ENCODE assay signal across 8 cellular contexts in the genomic region with DNA sequence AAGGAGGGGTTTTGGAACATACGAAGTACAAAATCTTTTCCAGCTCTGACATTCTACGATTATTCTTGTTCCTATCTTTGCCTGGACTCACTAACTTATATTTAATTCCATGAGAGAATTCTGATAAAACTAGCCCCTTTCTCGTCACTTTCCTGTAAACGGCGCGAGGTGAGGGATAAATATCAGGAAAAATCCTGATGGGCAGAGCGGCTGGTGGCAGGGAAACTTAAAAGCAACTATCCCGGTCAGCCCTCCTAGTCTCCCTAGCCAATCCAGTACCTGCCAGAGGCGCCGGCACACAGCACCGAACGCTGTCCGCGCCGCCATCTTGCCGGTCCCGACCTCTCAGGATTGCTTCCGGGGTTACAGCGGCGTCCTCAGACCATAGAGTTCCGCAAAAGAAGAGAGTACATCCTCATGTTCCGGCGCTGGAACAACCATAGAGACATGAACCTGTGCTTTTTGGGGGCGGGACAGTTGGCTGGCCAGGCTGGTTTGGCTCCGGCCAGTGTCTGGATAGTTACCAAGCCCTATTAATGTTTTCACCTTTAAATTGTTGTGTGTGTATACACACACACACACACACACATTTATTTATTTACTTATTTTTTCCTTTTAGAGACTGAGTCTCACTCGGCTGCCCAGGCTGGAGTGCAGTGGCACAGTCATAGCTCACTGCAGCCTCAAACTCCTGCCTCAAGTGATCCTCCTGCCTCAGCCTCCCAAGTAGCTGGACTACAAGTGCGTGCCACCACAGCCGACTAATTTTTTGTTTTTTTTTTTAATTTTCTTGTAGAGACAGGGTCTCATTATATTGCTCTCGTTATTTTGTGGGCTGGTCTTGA. TPM values are rescaled to one million over a fixed set of nuclear protein-coding genes. Genes with fewer than 3 reads are reported as not detected.
DNase-seq lines count a peak whose midpoint lies in the region; ATAC-seq and TF ChIP-seq lines count a peak whose summit lies in the region.

A gene (minus strand): TSS at position 339 of the 845 bp plus-strand sequence. CDS start 12 bp downstream, at position 327.

- no peak within 1 kb of the TSS for H2AK5ac ChIP-seq in mesendoderm (ENCODE audit: low read length)

- H3K4ac ChIP-seq in mesendoderm (ENCODE audit: low read depth, low read length): peak within 1 kb of the TSS; percentile 71

- peaks cover 2% of the 10 kb centered on the region for H3K79me1 ChIP-seq in mesendoderm (ENCODE audit: low read length)

- H3K27me3 Mint-ChIP-seq in activated CD8-positive, alpha-beta memory T cell treated with anti-CD3 and anti-CD28 coated beads, Interleukin-2, amount 10 ng/mL, durations not matched to agents 7 days and 5 days: no peaks in the 10 kb centered on the region
- no peaks in the 10 kb centered on the region for H3K27me3 Mint-ChIP-seq in endodermal cell (ENCODE audit: insufficient read depth)

- H4K8ac ChIP-seq in mesendoderm (ENCODE audit: low read depth, low read length): peak within 1 kb of the TSS; percentile 88

- H3K18ac ChIP-seq in mesendoderm (ENCODE audit: low read length): peak within 1 kb of the TSS; percentile 52

- no peak within 1 kb of the TSS for H2BK15ac ChIP-seq in mesendoderm (replicated peaks; ENCODE audit: low read depth)

- H3K36me3 ChIP-seq in NT2/D1 (ENCODE audit: insufficient read depth, insufficient read length, low read length): peaks cover 12% of the 10 kb centered on the region
- peaks cover 15% of the 10 kb centered on the region for H3K36me3 ChIP-seq in endodermal cell (ENCODE audit: control insufficient read depth, insufficient read depth, low read length)
- no peaks in the 10 kb centered on the region for H3K36me3 ChIP-seq in mesendoderm (ENCODE audit: control insufficient read depth, insufficient read depth, low read length)

- H3K4me1 Mint-ChIP-seq in activated CD8-positive, alpha-beta memory T cell treated with anti-CD3 and anti-CD28 coated beads, Interleukin-2, amount 10 ng/mL, durations not matched to agents 7 days and 5 days: peaks cover 35% of the 10 kb centered on the region
- H3K4me1 Mint-ChIP-seq in endodermal cell: peaks cover 6% of the 10 kb centered on the region

- CTCF ChIA-PET in activated CD8-positive, alpha-beta memory T cell treated with anti-CD3 and anti-CD28 coated beads, Interleukin-2, amount 10 ng/mL, durations not matched to agents 7 days and 5 days (lab: Charles Lee): interaction anchor here (0.6 to 2.0 kb wide), 12 partner anchors 9 to 432 kb away, joined by 3 to 11 read pairs (median 4); no protein-coding TSS in a partner anchor

- peak within 1 kb of the TSS; percentile 71 for H3K4me3 ChIP-seq in NT2/D1 (ENCODE audit: insufficient read length, low read depth)
- H3K4me3 ChIP-seq in endodermal cell (ENCODE audit: low read length): peak within 1 kb of the TSS; percentile 99
- H3K4me3 ChIP-seq in mesendoderm (ENCODE audit: low read length): peak within 1 kb of the TSS; percentile 93

- H2BK120ac ChIP-seq in mesendoderm (ENCODE audit: low read depth, low read length): no peak within 1 kb of the TSS

- H3K27ac ChIP-seq in endodermal cell (ENCODE audit: low read depth, low read length): peak within 1 kb of the TSS; percentile 40
- peak within 1 kb of the TSS; percentile 78 for H3K27ac ChIP-seq in mesendoderm (ENCODE audit: low read depth, low read length)

- peaks cover 12% of the 10 kb centered on the region for H3K36me3 Mint-ChIP-seq in activated CD8-positive, alpha-beta memory T cell treated with anti-CD3 and anti-CD28 coated beads, Interleukin-2, amount 10 ng/mL, durations not matched to agents 7 days and 5 days
- peaks cover 8% of the 10 kb centered on the region for H3K36me3 Mint-ChIP-seq in endodermal cell (ENCODE audit: low read depth)

- no peaks in the 10 kb centered on the region for H3K9me3 ChIP-seq in NT2/D1 (ENCODE audit: insufficient read depth, low read length)
- H3K9me3 ChIP-seq in endodermal cell (ENCODE audit: control insufficient read depth, low read length): no peaks in the 10 kb centered on the region

- H3K4me1 ChIP-seq in NT2/D1 (ENCODE audit: insufficient read depth, insufficient read length): no peaks in the 10 kb centered on the region
- no peaks in the 10 kb centered on the region for H3K4me1 ChIP-seq in endodermal cell (ENCODE audit: control insufficient read depth, insufficient read depth, low read length)
- no peaks in the 10 kb centered on the region for H3K4me1 ChIP-seq in mesendoderm (ENCODE audit: control insufficient read depth, low read depth, low read length)

- TF ChIP-seq CTCF in endodermal cell (conservative IDR thresholded peaks at IDR 0.05): no peak

- H3K4me2 ChIP-seq in mesendoderm (ENCODE audit: low read length): peak within 1 kb of the TSS; percentile 83

- peak within 1 kb of the TSS; percentile 79 for H3K9ac ChIP-seq in NT2/D1 (ENCODE audit: insufficient read length, low read depth)
- H3K9ac ChIP-seq in endodermal cell (ENCODE audit: extremely low read depth, low read length, poor library complexity, severe bottlenecking): peak within 1 kb of the TSS; percentile 89
- peak within 1 kb of the TSS; percentile 91 for H3K9ac ChIP-seq in mesendoderm (ENCODE audit: low read length)

- no peak within 1 kb of the TSS for H4K5ac ChIP-seq in mesendoderm (ENCODE audit: low read length)

- H3K23ac ChIP-seq in mesendoderm (ENCODE audit: low read length): no peak within 1 kb of the TSS

- 16 to 17% methylated on average over 12 to 29 of the region's 29 CpGs for WGBS in endodermal cell (ENCODE audit: insufficient coverage in 1 of 2, insufficient read length in 1 of 2), 2 experiments
- WGBS in mesendoderm (ENCODE audit: extremely low coverage, insufficient coverage, low lambda C conversion rate): no CpG with 5 or more reads among the region's 29 CpGs

- no peak within 1 kb of the TSS for H2BK5ac ChIP-seq in mesendoderm (ENCODE audit: low read length)

- H3K4me3 Mint-ChIP-seq in activated CD8-positive, alpha-beta memory T cell treated with anti-CD3 and anti-CD28 coated beads, Interleukin-2, amount 10 ng/mL, durations not matched to agents 7 days and 5 days: peak within 1 kb of the TSS; percentile 98
- H3K4me3 Mint-ChIP-seq in endodermal cell: peak within 1 kb of the TSS; percentile 93

- peak; percentile 94 for ATAC-seq in GM21381 (IDR thresholded peaks at IDR 0.05; ENCODE audit: unreplicated experiment)
- ATAC-seq in activated CD8-positive, alpha-beta memory T cell treated with anti-CD3 and anti-CD28 coated beads, Interleukin-2, amount 10 ng/mL, durations not matched to agents 7 days and 5 days: peak; percentile 100

- peaks cover 1% of the 10 kb centered on the region for H3K79me2 ChIP-seq in mesendoderm (ENCODE audit: control insufficient read depth, insufficient read depth, low read length)

- no peaks in the 10 kb centered on the region for H3K9me3 Mint-ChIP-seq in activated CD8-positive, alpha-beta memory T cell treated with anti-CD3 and anti-CD28 coated beads, Interleukin-2, amount 10 ng/mL, durations not matched to agents 7 days and 5 days (ENCODE audit: low read depth)
- no peaks in the 10 kb centered on the region for H3K9me3 Mint-ChIP-seq in endodermal cell

- peak within 1 kb of the TSS; percentile 87 for H3K56ac ChIP-seq in mesendoderm (ENCODE audit: low read length)

- H3K27ac Mint-ChIP-seq in activated CD8-positive, alpha-beta memory T cell treated with anti-CD3 and anti-CD28 coated beads, Interleukin-2, amount 10 ng/mL, durations not matched to agents 7 days and 5 days: peak within 1 kb of the TSS; percentile 92
- H3K27ac Mint-ChIP-seq in endodermal cell: peak within 1 kb of the TSS; percentile 96

- no peaks in the 10 kb centered on the region for H3K27me3 ChIP-seq in NT2/D1 (ENCODE audit: insufficient read depth, insufficient read length)
- no peaks in the 10 kb centered on the region for H3K27me3 ChIP-seq in endodermal cell (ENCODE audit: control insufficient read depth, insufficient read depth, low read length, poor library complexity, severe bottlenecking)
- H3K27me3 ChIP-seq in mesendoderm (ENCODE audit: insufficient read depth, low read length, poor library complexity): no peaks in the 10 kb centered on the region

- DNase-seq in COR-L47 (lab: John Stamatoyannopoulos, UW): peak; percentile 95
- DNase-seq in HUDEP-2 (lab: John Stamatoyannopoulos, UW; ENCODE audit: unreplicated experiment in 76 of 76): peak in 75 of 76 experiments; percentile 67 to 98 (median 94)
- DNase-seq in NT2/D1 (ENCODE audit: low read depth, low spot score): peak; percentile 82
- DNase-seq in activated CD8-positive, alpha-beta memory T cell treated with anti-CD3 and anti-CD28 coated beads, Interleukin-2, amount 10 ng/mL, durations not matched to agents 7 days and 5 days: peak; percentile 95
- DNase-seq in endodermal cell: peak; percentile 97
- peak; percentile 98 for DNase-seq in mesendoderm
- DNase-seq in stimulated activated CD8-positive, alpha-beta memory T cell treated with anti-CD3 and anti-CD28 coated beads, Interleukin-15, amount 100 ng/mL, for 1 hour (ENCODE audit: low read depth): peak; percentile 81

RNA-seq across cellular contexts. Expression of the gene that starts here (rescaled TPM):
- total RNA-seq in activated CD8-positive, alpha-beta memory T cell treated with anti-CD3 and anti-CD28 coated beads, Interleukin-2, amount 10 ng/mL, durations not matched to agents 7 days and 5 days: 10 to 100 TPM; 28.8 to 36.5 TPM
- 10 to 100 TPM; 33.4 to 39.6 TPM for total RNA-seq in endodermal cell
- 24.1 TPM for polyA plus RNA-seq in endodermal cell (2013, experiment 1 of 2)
- 24.6 TPM for polyA plus RNA-seq in endodermal cell (2013, experiment 2 of 2)
- 34.9 TPM for polyA plus RNA-seq in mesendoderm (2013, experiment 1 of 2)
- 36.3 TPM for polyA plus RNA-seq in mesendoderm (2013, experiment 2 of 2)

Comparison
In these comparisons a context has a peak if more than half of its experiments do, and no peak if none do; other contexts are left out.
1. Peak in every context shown above with its lines: DNase-seq, ATAC-seq, H3K4me3 ChIP-seq and H3K27ac ChIP-seq.